Comparison of ENCODE assay signal across 8 cellular contexts in genomic region chr12:6554990-6555691, GRCh38. TPM values are rescaled to one million over a fixed set of nuclear protein-coding genes. Genes with fewer than 3 reads are reported as not detected.
DNase-seq lines count a peak whose midpoint lies in the region; ATAC-seq and TF ChIP-seq lines count a peak whose summit lies in the region.

No MANE protein-coding gene starts in this region.

- no peak for TF ChIP-seq CTCF in HFF-Myc (IDR thresholded peaks at IDR 0.05; ENCODE audit: low read depth, low read length, missing control alignments)
- TF ChIP-seq CTCF in WERI-Rb-1 (IDR thresholded peaks at IDR 0.05; ENCODE audit: low read depth, low read length): no peak
- TF ChIP-seq CTCF in fibroblast of villous mesenchyme (IDR thresholded peaks at IDR 0.05; ENCODE audit: insufficient read depth, low read depth, low read length): no peak
- no peak for TF ChIP-seq CTCF in retinal pigment epithelial cell (conservative IDR thresholded peaks at IDR 0.05; ENCODE audit: low read depth, low read length)

- DNase-seq in HFF-Myc (ENCODE audit: extremely low read depth, low read depth): no peak
- DNase-seq in WERI-Rb-1: no peak
- DNase-seq in fibroblast of villous mesenchyme (ENCODE audit: low read depth): no peak
- no peak for DNase-seq in retinal pigment epithelial cell (ENCODE audit: low read depth)
- no peak for DNase-seq in DMS53 (lab: John Stamatoyannopoulos, UW)
- no peak for DNase-seq in hippocampal formation (lab: John Stamatoyannopoulos, UW)
- DNase-seq in left colon: no peak

- peaks cover 6% of the 10 kb centered on the region; the same call in 1 of the 2 replicates for H3K4me1 ChIP-seq in ES-I3 (ENCODE audit: insufficient read depth, low read length)

- H3K9me3 ChIP-seq in ES-I3 (ENCODE audit: control insufficient read depth, insufficient read depth, low read length) (no peaks in the 10 kb centered on the region), WERI-Rb-1 (ENCODE audit: severe bottlenecking) (no peaks in the 10 kb centered on the region)

- H3K36me3 ChIP-seq in ES-I3 (ENCODE audit: insufficient read depth, low read length): peaks cover 9% of the 10 kb centered on the region
- H3K36me3 ChIP-seq in WERI-Rb-1: peaks cover 64% of the 10 kb centered on the region

- peak overlapping the region; percentile 65 for H3K27ac ChIP-seq in WERI-Rb-1

- H3K27me3 ChIP-seq in WERI-Rb-1 (ENCODE audit: insufficient read depth, low read depth, severe bottlenecking): no peaks in the 10 kb centered on the region

- no peak for ATAC-seq in left colon

- intact Hi-C loops in left colon (cut with DNase I, micrococcal nuclease): no loop called here

- peak overlapping the region; percentile 78 for H3K4me3 ChIP-seq in HFF-Myc (replicated peaks; ENCODE audit: low read depth, low read length)
- H3K4me3 ChIP-seq in WERI-Rb-1 (ENCODE audit: low read depth, low read length): peak overlapping the region; percentile 94
- peak overlapping the region; percentile 81 for H3K4me3 ChIP-seq in fibroblast of villous mesenchyme (ENCODE audit: low read depth, low read length)
- H3K4me3 ChIP-seq in retinal pigment epithelial cell (ENCODE audit: low read length): peak overlapping the region; percentile 78

- peak overlapping the region; percentile 75 for H3K9ac ChIP-seq in ES-I3 (ENCODE audit: low read depth, low read length)

RNA-seq across cellular contexts. Expression of gene IFFO1, which starts 0.7 kb away (rescaled TPM):
- total RNA-seq in fibroblast of villous mesenchyme (9.9 and 11.9 TPM in 2 replicates), left colon (1 to 10 TPM; 3.8 to 7.2 TPM)

RNA-seq across cellular contexts. Expression of gene NOP2, which starts 12.9 kb away (rescaled TPM):
- 25.4 and 26.8 TPM in 2 replicates for total RNA-seq in fibroblast of villous mesenchyme
- 10 to 100 TPM; 22.2 to 34.4 TPM for total RNA-seq in left colon

RNA-seq across cellular contexts. Expression of gene GAPDH, which starts 20.8 kb away (rescaled TPM):
- 6,118 and 7,175 TPM in 2 replicates for total RNA-seq in fibroblast of villous mesenchyme
- 1,000 to 10,000 TPM; 2,230 to 2,756 TPM for total RNA-seq in left colon

RNA-seq across cellular contexts. Expression of gene CHD4, which starts 52.0 kb away (rescaled TPM):
- total RNA-seq in fibroblast of villous mesenchyme (231 and 240 TPM in 2 replicates), left colon (100 to 1,000 TPM; 142 to 157 TPM)
